ENCODE assay signal across 21 cellular contexts in the genomic region with DNA sequence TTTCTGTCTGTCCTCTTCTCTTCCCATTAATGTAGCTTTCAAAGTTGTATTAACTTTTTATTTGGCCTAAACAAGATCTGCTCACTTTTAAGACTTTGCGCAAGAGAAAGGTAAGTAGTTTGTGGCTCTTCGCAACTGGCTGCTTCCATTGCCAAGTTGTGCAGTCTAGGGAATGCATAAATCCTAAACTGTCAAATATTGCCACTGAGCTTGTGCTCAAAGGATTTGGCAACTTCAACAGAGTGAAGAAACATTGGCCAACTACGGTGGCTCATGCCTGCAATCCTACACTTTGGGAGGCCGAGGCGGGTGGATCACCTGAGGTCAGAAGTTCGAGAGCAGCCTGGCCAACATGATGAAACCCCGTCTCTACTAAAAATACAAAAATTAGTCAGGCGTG.
"Had no signal": no experiment of that assay in that cellular context is flagged by ENCODE, and none has a peak within 500 bp of the region (broad histone marks: within the 10 kb centered on the region; RNA-seq: fewer than 3 reads in every experiment).

No MANE protein-coding gene starts in this region.

- H3K9me3 ChIP-seq: gastroesophageal sphincter, heart left ventricle, left lung, lower lobe of right lung had no signal

- H2AFZ ChIP-seq: hepatocyte had no signal

- DNase-seq: dermis blood vessel endothelial cell; dorsolateral prefrontal cortex; effector CD4-positive, alpha-beta T cell; effector memory CD4-positive, alpha-beta T cell; foreskin keratinocyte; heart left ventricle; hypothalamus; immature natural killer cell; islet precursor cell; kidney; kidney glomerular epithelial cell; left cardiac atrium; left lung; left ventricle myocardium superior; lower lobe of right lung; mesendoderm; midbrain had no signal

- ATAC-seq: foreskin keratinocyte, gastroesophageal sphincter, heart left ventricle, left cardiac atrium, left lung, left ventricle myocardium superior, lower lobe of right lung had no signal

- H3K4me1 Mint-ChIP-seq: immature natural killer cell had no signal

- H3K27ac ChIP-seq: coronary artery, dorsolateral prefrontal cortex, esophagus muscularis mucosa, foreskin keratinocyte, gastroesophageal sphincter, heart left ventricle, hepatocyte, left lung, lower lobe of right lung had no signal

- H3K36me3 ChIP-seq: esophagus muscularis mucosa, gastroesophageal sphincter, heart left ventricle, left lung, lower lobe of right lung had no signal

- H3K4me3 Mint-ChIP-seq: immature natural killer cell had no signal

- H3K4me1 ChIP-seq: esophagus muscularis mucosa, foreskin keratinocyte, gastroesophageal sphincter, heart left ventricle, left lung, lower lobe of right lung had no signal

- H3K9me3 Mint-ChIP-seq: immature natural killer cell had no signal

- H3K4me2 ChIP-seq: hepatocyte had no signal

- H3K4me3 ChIP-seq: coronary artery, dorsolateral prefrontal cortex, esophagus muscularis mucosa, gastroesophageal sphincter, heart left ventricle, hepatocyte, left lung, lower lobe of right lung had no signal

- H3K27me3 ChIP-seq: dorsolateral prefrontal cortex, esophagus muscularis mucosa, foreskin keratinocyte, gastroesophageal sphincter, heart left ventricle, hepatocyte, left lung had no signal

- H3K36me3 Mint-ChIP-seq: immature natural killer cell had no signal
